ENCODE assay signal across 3 cellular contexts in genomic region chr11:107606122-107606521, GRCh38.
TF ChIP-seq lines count a peak whose summit lies in the region.

No MANE protein-coding gene starts in this region.

TF ChIP-seq in SK-N-SH, 30 proteins besides CTCF, POLR2A, EP300 and RAD21:
- TF ChIP-seq TEAD4 (IDR thresholded peaks at IDR 0.05; ENCODE audit: borderline replicate concordance, insufficient read depth) (no peak), FOXM1 (IDR thresholded peaks at IDR 0.05; ENCODE audit: low read depth) (no peak), SMC3 (IDR thresholded peaks at IDR 0.05; ENCODE audit: low read depth, low read length) (no peak), SIN3A (IDR thresholded peaks at IDR 0.05; ENCODE audit: borderline replicate concordance, low read depth, low read length) (no peak), FOSL2 (IDR thresholded peaks at IDR 0.05; ENCODE audit: borderline replicate concordance, low read depth) (no peak), RFX5 (IDR thresholded peaks at IDR 0.05; ENCODE audit: low read length) (no peak), TCF12 (IDR thresholded peaks at IDR 0.05) (no peak), YY1 (IDR thresholded peaks at IDR 0.05; ENCODE audit: low read depth) (no peak), TAF1 (IDR thresholded peaks at IDR 0.05; ENCODE audit: borderline replicate concordance, low read depth, low read length) (no peak), ZBTB33 (IDR thresholded peaks at IDR 0.05; ENCODE audit: borderline replicate concordance, low read depth) (no peak), GATA2 (CRISPR knock-in tag; IDR thresholded peaks at IDR 0.05) (no peak), USF2 (IDR thresholded peaks at IDR 0.05; ENCODE audit: borderline replicate concordance, low read depth, low read length) (no peak), GABPA (IDR thresholded peaks at IDR 0.05; ENCODE audit: low read depth) (no peak), RXRA (IDR thresholded peaks at IDR 0.05; ENCODE audit: borderline replicate concordance, low read depth) (no peak), REST (IDR thresholded peaks at IDR 0.05; ENCODE audit: low read depth, low read length) (no peak)
TF ChIP-seq in SK-N-SH: peak in this region for 0.

TF ChIP-seq in SK-N-SH treated with all-trans-retinoic acid at 6 μM for 48 hours, 23 proteins besides CTCF, POLR2A, EP300 and RAD21 (continued from another document):
- TF ChIP-seq TCF4 (CRISPR knock-in tag; IDR thresholded peaks at IDR 0.05; ENCODE audit: borderline replicate concordance) (no peak), ZC3H10 (CRISPR knock-in tag; IDR thresholded peaks at IDR 0.05) (no peak), GLIS3 (CRISPR knock-in tag; IDR thresholded peaks at IDR 0.05) (no peak), TOX (CRISPR knock-in tag; IDR thresholded peaks at IDR 0.05; ENCODE audit: borderline replicate concordance) (no peak), ZNF8 (CRISPR knock-in tag; IDR thresholded peaks at IDR 0.05) (no peak), ZFP3 (CRISPR knock-in tag; IDR thresholded peaks at IDR 0.05) (no peak), PATZ1 (CRISPR knock-in tag; IDR thresholded peaks at IDR 0.05; ENCODE audit: borderline replicate concordance) (no peak), CSRNP3 (CRISPR knock-in tag; IDR thresholded peaks at IDR 0.05) (no peak), PPARA (CRISPR knock-in tag; IDR thresholded peaks at IDR 0.05; ENCODE audit: borderline replicate concordance) (no peak), TSHZ2 (CRISPR knock-in tag; IDR thresholded peaks at IDR 0.05) (no peak), CSDC2 (CRISPR knock-in tag; IDR thresholded peaks at IDR 0.05) (no peak), ZNF565 (CRISPR knock-in tag; conservative IDR thresholded peaks at IDR 0.05; ENCODE audit: low read depth) (no peak), SNAI2 (CRISPR knock-in tag; IDR thresholded peaks at IDR 0.05) (no peak), ISL1 (CRISPR knock-in tag; IDR thresholded peaks at IDR 0.05) (no peak), ZFP30 (CRISPR knock-in tag; IDR thresholded peaks at IDR 0.05) (no peak), CREB5 (CRISPR knock-in tag; IDR thresholded peaks at IDR 0.05; ENCODE audit: low read depth) (no peak), ZNF70 (CRISPR knock-in tag; IDR thresholded peaks at IDR 0.05) (no peak), OSR1 (CRISPR knock-in tag; IDR thresholded peaks at IDR 0.05) (no peak)

TF ChIP-seq in IMR-90, 13 proteins besides CTCF, POLR2A, EP300 and RAD21 (continued from another document):
- TF ChIP-seq MAFK (IDR thresholded peaks at IDR 0.05; ENCODE audit: low read depth, low read length) (no peak), RCOR1 (IDR thresholded peaks at IDR 0.05; ENCODE audit: insufficient replicate concordance, low read length) (no peak), CEBPB (IDR thresholded peaks at IDR 0.05; ENCODE audit: low read depth, low read length) (no peak), MXI1 (IDR thresholded peaks at IDR 0.05; ENCODE audit: borderline replicate concordance, low read depth, low read length) (no peak), USF2 (IDR thresholded peaks at IDR 0.05; ENCODE audit: low read depth, low read length) (no peak), RFX5 (IDR thresholded peaks at IDR 0.05; ENCODE audit: low read depth, low read length) (no peak), MAZ (IDR thresholded peaks at IDR 0.05; ENCODE audit: borderline replicate concordance, low read depth, low read length) (no peak), BHLHE40 (IDR thresholded peaks at IDR 0.05; ENCODE audit: low read depth, low read length) (no peak)
